Comparison of ENCODE assay signal across 8 cellular contexts in the genomic region with DNA sequence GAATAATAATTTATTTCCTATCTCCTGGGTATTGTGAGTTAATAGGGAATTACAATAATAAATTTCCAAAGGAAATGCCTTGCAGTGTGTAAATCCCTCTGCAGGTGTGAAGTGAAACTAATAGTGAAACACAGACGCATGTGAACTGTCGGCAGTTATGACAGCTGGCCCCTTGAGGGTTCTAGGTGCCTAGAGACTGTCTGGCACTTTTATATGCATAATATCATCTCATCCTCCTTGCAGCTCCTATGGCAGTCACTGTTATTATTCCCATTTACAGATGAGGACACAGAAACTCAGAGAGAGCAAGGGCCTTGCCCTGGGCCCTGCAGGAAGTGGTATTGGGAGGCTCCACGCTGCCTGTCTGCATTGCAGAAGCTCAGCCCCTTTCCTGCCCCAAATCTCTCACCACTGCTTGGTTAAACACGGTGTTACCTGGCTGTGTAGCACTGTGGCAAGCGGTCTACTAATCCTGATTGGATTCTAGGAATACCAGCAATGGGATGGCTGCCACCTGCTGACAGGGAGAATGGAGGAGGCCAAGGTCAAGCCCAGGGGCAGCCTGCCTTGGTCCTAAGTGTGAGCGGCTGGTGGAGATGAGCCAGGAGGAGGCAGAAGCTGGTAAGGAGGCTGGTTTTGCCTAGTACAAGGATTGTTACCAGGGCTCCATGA. TPM values are rescaled to one million over a fixed set of nuclear protein-coding genes. Genes with fewer than 3 reads are reported as not detected.
DNase-seq lines count a peak whose midpoint lies in the region; ATAC-seq and TF ChIP-seq lines count a peak whose summit lies in the region.

No MANE protein-coding gene starts in this region.

- peak; percentile 87 for DNase-seq in activated CD4-positive, alpha-beta T cell treated with anti-CD3 and anti-CD28 coated beads, Interleukin-2, amount 10 ng/mL, durations not matched to agents 24 days and 14 days
- peak; percentile 19 to 75 (median 50) for DNase-seq in naive thymus-derived CD8-positive, alpha-beta T cell
- DNase-seq in NCI-H1436 (lab: John Stamatoyannopoulos, UW), result no peak
- DNase-seq in mesothelial cell of epicardium (ENCODE audit: low spot score in 2 of 2, unreplicated experiment in 2 of 2), result no peak
- DNase-seq in lower leg skin (ENCODE audit: low spot score in 2 of 2), result no peak

- peaks cover 49% of the 10 kb centered on the region for H3K4me1 Mint-ChIP-seq in activated CD4-positive, alpha-beta T cell treated with anti-CD3 and anti-CD28 coated beads, Interleukin-2, amount 10 ng/mL, durations not matched to agents 24 days and 14 days
- H3K4me1 Mint-ChIP-seq in naive thymus-derived CD8-positive, alpha-beta T cell, result peaks cover 23 to 75% (median 60%) of the 10 kb centered on the region in 4 donors
- peaks cover 15% of the 10 kb centered on the region for H3K4me1 Mint-ChIP-seq in mesothelial cell of epicardium

- peaks cover 0 to 8% (median 0%) of the 10 kb centered on the region in 3 donors for H3K4me1 ChIP-seq in gastroesophageal sphincter

- H3K4me3 ChIP-seq in gastroesophageal sphincter, result no peak overlapping the region
- no peak overlapping the region for H3K4me3 ChIP-seq in lower leg skin (ENCODE audit: low read depth, poor library complexity, severe bottlenecking)

- intact Hi-C loops in activated CD4-positive, alpha-beta T cell treated with anti-CD3 and anti-CD28 coated beads, Interleukin-2, amount 10 ng/mL, durations not matched to agents 24 days and 14 days (cut with micrococcal nuclease), result loop anchor here (2.0 kb wide), 1 partner anchor 32 kb away; a partner anchor contains a TSS
- intact Hi-C loops in lower leg skin (cut with DNase I; ENCODE audit: low total_unique reads), result no loop called here

- 73 to 74% methylated on average over 5 of the region's 6 CpGs for WGBS in gastroesophageal sphincter (ENCODE audit: low coverage in 1 of 2), 2 donors
- WGBS in lower leg skin, 2 donors, result 67 to 77% methylated on average over 6 of the region's 6 CpGs

- H3K27me3 ChIP-seq in gastroesophageal sphincter, result no peaks in the 10 kb centered on the region

- ATAC-seq in GM18498 (IDR thresholded peaks at IDR 0.05; ENCODE audit: unreplicated experiment), result peak; percentile 67
- peak; percentile 50 for ATAC-seq in HG02938 (IDR thresholded peaks at IDR 0.05; ENCODE audit: unreplicated experiment)
- peak; percentile 96 to 98 for ATAC-seq in naive thymus-derived CD8-positive, alpha-beta T cell
- no peak for ATAC-seq in gastroesophageal sphincter

- no peak for TF ChIP-seq POLR2A in gastroesophageal sphincter (IDR thresholded peaks at IDR 0.05)
- no peak for TF ChIP-seq POLR2A in lower leg skin (IDR thresholded peaks at IDR 0.05)

- POLR2A ChIA-PET in naive thymus-derived CD8-positive, alpha-beta T cell (lab: Charles Lee), result interaction anchor here (0.5 to 5.7 kb wide), 7 partner anchors 9 to 433 kb away, joined by 3 to 73 read pairs (median 6); a partner anchor contains a TSS

- H3K36me3 ChIP-seq in gastroesophageal sphincter, result no peaks in the 10 kb centered on the region

- no peaks in the 10 kb centered on the region for H3K27me3 Mint-ChIP-seq in activated CD4-positive, alpha-beta T cell treated with anti-CD3 and anti-CD28 coated beads, Interleukin-2, amount 10 ng/mL, durations not matched to agents 24 days and 14 days
- H3K27me3 Mint-ChIP-seq in naive thymus-derived CD8-positive, alpha-beta T cell, result no peaks in the 10 kb centered on the region
- no peaks in the 10 kb centered on the region for H3K27me3 Mint-ChIP-seq in mesothelial cell of epicardium (ENCODE audit: low read depth)

- H3K27ac Mint-ChIP-seq in activated CD4-positive, alpha-beta T cell treated with anti-CD3 and anti-CD28 coated beads, Interleukin-2, amount 10 ng/mL, durations not matched to agents 24 days and 14 days, result peak overlapping the region; percentile 89
- peak overlapping the region; percentile 94 to 99 (median 97) for H3K27ac Mint-ChIP-seq in naive thymus-derived CD8-positive, alpha-beta T cell
- no peak overlapping the region for H3K27ac Mint-ChIP-seq in mesothelial cell of epicardium

- peaks cover 15% of the 10 kb centered on the region for H3K36me3 Mint-ChIP-seq in activated CD4-positive, alpha-beta T cell treated with anti-CD3 and anti-CD28 coated beads, Interleukin-2, amount 10 ng/mL, durations not matched to agents 24 days and 14 days (ENCODE audit: low read depth)
- H3K36me3 Mint-ChIP-seq in naive thymus-derived CD8-positive, alpha-beta T cell, result peaks cover 14 to 21% (median 19%) of the 10 kb centered on the region in 3 donors
- H3K36me3 Mint-ChIP-seq in mesothelial cell of epicardium, result no peaks in the 10 kb centered on the region

- TF ChIP-seq EP300 in gastroesophageal sphincter (IDR thresholded peaks at IDR 0.05), result no peak

- H3K9me3 ChIP-seq in gastroesophageal sphincter, result no peaks in the 10 kb centered on the region

- peaks cover 3% of the 10 kb centered on the region for H3K9me3 Mint-ChIP-seq in activated CD4-positive, alpha-beta T cell treated with anti-CD3 and anti-CD28 coated beads, Interleukin-2, amount 10 ng/mL, durations not matched to agents 24 days and 14 days
- H3K9me3 Mint-ChIP-seq in naive thymus-derived CD8-positive, alpha-beta T cell, result peaks cover 0 to 3% (median 0%) of the 10 kb centered on the region in 9 donors
- no peaks in the 10 kb centered on the region for H3K9me3 Mint-ChIP-seq in mesothelial cell of epicardium

- no peak overlapping the region for H3K27ac ChIP-seq in gastroesophageal sphincter

- H3K4me3 Mint-ChIP-seq in activated CD4-positive, alpha-beta T cell treated with anti-CD3 and anti-CD28 coated beads, Interleukin-2, amount 10 ng/mL, durations not matched to agents 24 days and 14 days, result peak overlapping the region; percentile 92
- peak overlapping the region; percentile 93 to 100 (median 98) for H3K4me3 Mint-ChIP-seq in naive thymus-derived CD8-positive, alpha-beta T cell
- no peak overlapping the region for H3K4me3 Mint-ChIP-seq in mesothelial cell of epicardium

- TF ChIP-seq CTCF in gastroesophageal sphincter (IDR thresholded peaks at IDR 0.05), result no peak
- TF ChIP-seq CTCF in mesothelial cell of epicardium (IDR thresholded peaks at IDR 0.05; ENCODE audit: unreplicated experiment), result no peak
- no peak for TF ChIP-seq CTCF in lower leg skin (IDR thresholded peaks at IDR 0.05)

RNA-seq across cellular contexts. Expression of a gene that starts 32.8 kb away (rescaled TPM):
- 0.58 and 0.64 TPM in 2 replicates for total RNA-seq in activated CD4-positive, alpha-beta T cell treated with anti-CD3 and anti-CD28 coated beads, Interleukin-2, amount 10 ng/mL, durations not matched to agents 24 days and 14 days
- total RNA-seq in naive thymus-derived CD8-positive, alpha-beta T cell, result 1 to 10 TPM; 5.0 to 6.1 TPM
- polyA plus RNA-seq in naive thymus-derived CD8-positive, alpha-beta T cell, result 1 to 10 TPM; 2.4 to 5.6 (median 4.2) TPM
- 10 to 100 TPM; 21.0 to 68.5 (median 42.5) TPM for total RNA-seq in gastroesophageal sphincter
- 70.6 to 78.7 TPM (median 77.6 TPM) in 3 replicates for total RNA-seq in mesothelial cell of epicardium
- total RNA-seq in lower leg skin, result 10 to 100 TPM in 3 of 4 donors, 1 to 10 TPM in 1; 6.7 to 25.0 (median 16.7) TPM

Comparison
In these comparisons a context has a peak if more than half of its experiments do, and no peak if none do; other contexts are left out.
1. DNase-seq: peak in activated CD4-positive, alpha-beta T cell treated with anti-CD3 and anti-CD28 coated beads, Interleukin-2, amount 10 ng/mL, durations not matched to agents 24 days and 14 days (single experiment) and naive thymus-derived CD8-positive, alpha-beta T cell (10 of 10); none in NCI-H1436 (single experiment), mesothelial cell of epicardium (0 of 2) and lower leg skin (0 of 2).